Comparison of ENCODE assay signal across 2 cellular contexts in genomic region chr17:48992433-48992832, GRCh38.
TF ChIP-seq lines count a peak whose summit lies in the region.

No MANE protein-coding gene starts in this region.

TF ChIP-seq in HEK293, 187 proteins besides CTCF, POLR2A, EP300 and RAD21:
- no peak for TF ChIP-seq GLIS1 (tag by site-specific recombination; IDR thresholded peaks at IDR 0.05)
- TF ChIP-seq, protein P1, sequence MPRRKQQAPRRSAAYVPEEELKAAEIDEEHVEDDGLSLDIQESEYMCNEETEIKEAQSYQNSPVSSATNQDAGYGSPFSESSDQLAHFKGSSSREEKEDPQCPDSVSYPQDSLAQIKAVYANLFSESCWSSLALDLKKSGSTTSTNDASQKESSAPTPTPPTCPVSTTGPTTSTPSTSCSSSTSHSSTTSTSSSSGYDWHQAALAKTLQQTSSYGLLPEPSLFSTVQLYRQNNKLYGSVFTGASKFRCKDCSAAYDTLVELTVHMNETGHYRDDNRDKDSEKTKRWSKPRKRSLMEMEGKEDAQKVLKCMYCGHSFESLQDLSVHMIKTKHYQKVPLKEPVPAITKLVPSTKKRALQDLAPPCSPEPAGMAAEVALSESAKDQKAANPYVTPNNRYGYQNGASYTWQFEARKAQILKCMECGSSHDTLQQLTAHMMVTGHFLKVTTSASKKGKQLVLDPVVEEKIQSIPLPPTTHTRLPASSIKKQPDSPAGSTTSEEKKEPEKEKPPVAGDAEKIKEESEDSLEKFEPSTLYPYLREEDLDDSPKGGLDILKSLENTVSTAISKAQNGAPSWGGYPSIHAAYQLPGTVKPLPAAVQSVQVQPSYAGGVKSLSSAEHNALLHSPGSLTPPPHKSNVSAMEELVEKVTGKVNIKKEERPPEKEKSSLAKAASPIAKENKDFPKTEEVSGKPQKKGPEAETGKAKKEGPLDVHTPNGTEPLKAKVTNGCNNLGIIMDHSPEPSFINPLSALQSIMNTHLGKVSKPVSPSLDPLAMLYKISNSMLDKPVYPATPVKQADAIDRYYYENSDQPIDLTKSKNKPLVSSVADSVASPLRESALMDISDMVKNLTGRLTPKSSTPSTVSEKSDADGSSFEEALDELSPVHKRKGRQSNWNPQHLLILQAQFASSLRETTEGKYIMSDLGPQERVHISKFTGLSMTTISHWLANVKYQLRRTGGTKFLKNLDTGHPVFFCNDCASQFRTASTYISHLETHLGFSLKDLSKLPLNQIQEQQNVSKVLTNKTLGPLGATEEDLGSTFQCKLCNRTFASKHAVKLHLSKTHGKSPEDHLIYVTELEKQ (tag by site-specific recombination; IDR thresholded peaks at IDR 0.05; ENCODE audit: borderline replicate concordance) = no peak
- no peak for TF ChIP-seq ZNF768 (tag by site-specific recombination; IDR thresholded peaks at IDR 0.05)
- TF ChIP-seq FEZF1 (tag by site-specific recombination; IDR thresholded peaks at IDR 0.05) = peak; percentile 12; the same call in 1 of the 2 replicates
- TF ChIP-seq, protein P2, sequence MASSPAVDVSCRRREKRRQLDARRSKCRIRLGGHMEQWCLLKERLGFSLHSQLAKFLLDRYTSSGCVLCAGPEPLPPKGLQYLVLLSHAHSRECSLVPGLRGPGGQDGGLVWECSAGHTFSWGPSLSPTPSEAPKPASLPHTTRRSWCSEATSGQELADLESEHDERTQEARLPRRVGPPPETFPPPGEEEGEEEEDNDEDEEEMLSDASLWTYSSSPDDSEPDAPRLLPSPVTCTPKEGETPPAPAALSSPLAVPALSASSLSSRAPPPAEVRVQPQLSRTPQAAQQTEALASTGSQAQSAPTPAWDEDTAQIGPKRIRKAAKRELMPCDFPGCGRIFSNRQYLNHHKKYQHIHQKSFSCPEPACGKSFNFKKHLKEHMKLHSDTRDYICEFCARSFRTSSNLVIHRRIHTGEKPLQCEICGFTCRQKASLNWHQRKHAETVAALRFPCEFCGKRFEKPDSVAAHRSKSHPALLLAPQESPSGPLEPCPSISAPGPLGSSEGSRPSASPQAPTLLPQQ (tag by site-specific recombination; IDR thresholded peaks at IDR 0.05) = no peak
- no peak for TF ChIP-seq ZNF610 (tag by site-specific recombination; IDR thresholded peaks at IDR 0.05; ENCODE audit: borderline replicate concordance)
- peak; percentile 43; the same call in 1 of the 2 replicates for TF ChIP-seq PRDM1 (tag by site-specific recombination; IDR thresholded peaks at IDR 0.05)
- TF ChIP-seq ZNF16 (tag by site-specific recombination; IDR thresholded peaks at IDR 0.05; ENCODE audit: low read depth) = no peak
- no peak for TF ChIP-seq ZNF157 (tag by site-specific recombination; IDR thresholded peaks at IDR 0.05)
- TF ChIP-seq ZNF391 (tag by site-specific recombination; IDR thresholded peaks at IDR 0.05; ENCODE audit: borderline replicate concordance, low read depth) = no peak
- TF ChIP-seq RBAK (tag by site-specific recombination; IDR thresholded peaks at IDR 0.05) = no peak
- TF ChIP-seq, protein P3, sequence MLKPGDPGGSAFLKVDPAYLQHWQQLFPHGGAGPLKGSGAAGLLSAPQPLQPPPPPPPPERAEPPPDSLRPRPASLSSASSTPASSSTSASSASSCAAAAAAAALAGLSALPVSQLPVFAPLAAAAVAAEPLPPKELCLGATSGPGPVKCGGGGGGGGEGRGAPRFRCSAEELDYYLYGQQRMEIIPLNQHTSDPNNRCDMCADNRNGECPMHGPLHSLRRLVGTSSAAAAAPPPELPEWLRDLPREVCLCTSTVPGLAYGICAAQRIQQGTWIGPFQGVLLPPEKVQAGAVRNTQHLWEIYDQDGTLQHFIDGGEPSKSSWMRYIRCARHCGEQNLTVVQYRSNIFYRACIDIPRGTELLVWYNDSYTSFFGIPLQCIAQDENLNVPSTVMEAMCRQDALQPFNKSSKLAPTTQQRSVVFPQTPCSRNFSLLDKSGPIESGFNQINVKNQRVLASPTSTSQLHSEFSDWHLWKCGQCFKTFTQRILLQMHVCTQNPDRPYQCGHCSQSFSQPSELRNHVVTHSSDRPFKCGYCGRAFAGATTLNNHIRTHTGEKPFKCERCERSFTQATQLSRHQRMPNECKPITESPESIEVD (tag by site-specific recombination; IDR thresholded peaks at IDR 0.05) = peak; percentile 100
- no peak for TF ChIP-seq ZNF335 (tag by site-specific recombination; conservative IDR thresholded peaks at IDR 0.05)
- TF ChIP-seq ZNF324 (tag by site-specific recombination; IDR thresholded peaks at IDR 0.05) = no peak
- TF ChIP-seq, protein P4, sequence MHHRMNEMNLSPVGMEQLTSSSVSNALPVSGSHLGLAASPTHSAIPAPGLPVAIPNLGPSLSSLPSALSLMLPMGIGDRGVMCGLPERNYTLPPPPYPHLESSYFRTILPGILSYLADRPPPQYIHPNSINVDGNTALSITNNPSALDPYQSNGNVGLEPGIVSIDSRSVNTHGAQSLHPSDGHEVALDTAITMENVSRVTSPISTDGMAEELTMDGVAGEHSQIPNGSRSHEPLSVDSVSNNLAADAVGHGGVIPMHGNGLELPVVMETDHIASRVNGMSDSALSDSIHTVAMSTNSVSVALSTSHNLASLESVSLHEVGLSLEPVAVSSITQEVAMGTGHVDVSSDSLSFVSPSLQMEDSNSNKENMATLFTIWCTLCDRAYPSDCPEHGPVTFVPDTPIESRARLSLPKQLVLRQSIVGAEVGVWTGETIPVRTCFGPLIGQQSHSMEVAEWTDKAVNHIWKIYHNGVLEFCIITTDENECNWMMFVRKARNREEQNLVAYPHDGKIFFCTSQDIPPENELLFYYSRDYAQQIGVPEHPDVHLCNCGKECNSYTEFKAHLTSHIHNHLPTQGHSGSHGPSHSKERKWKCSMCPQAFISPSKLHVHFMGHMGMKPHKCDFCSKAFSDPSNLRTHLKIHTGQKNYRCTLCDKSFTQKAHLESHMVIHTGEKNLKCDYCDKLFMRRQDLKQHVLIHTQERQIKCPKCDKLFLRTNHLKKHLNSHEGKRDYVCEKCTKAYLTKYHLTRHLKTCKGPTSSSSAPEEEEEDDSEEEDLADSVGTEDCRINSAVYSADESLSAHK (tag by site-specific recombination; IDR thresholded peaks at IDR 0.05) = no peak
- no peak for TF ChIP-seq ZNF561 (tag by site-specific recombination; IDR thresholded peaks at IDR 0.05; ENCODE audit: borderline replicate concordance)
- no peak for TF ChIP-seq ZNF558 (tag by site-specific recombination; IDR thresholded peaks at IDR 0.05)
- TF ChIP-seq ZNF549 (tag by site-specific recombination; IDR thresholded peaks at IDR 0.05) = no peak
- no peak for TF ChIP-seq ZNF221 (tag by site-specific recombination; IDR thresholded peaks at IDR 0.05; ENCODE audit: borderline replicate concordance)

TF ChIP-seq in endothelial cell of umbilical vein, 7 proteins besides CTCF, POLR2A, EP300 and RAD21:
- no peak for TF ChIP-seq POLR2AphosphoS5 (IDR thresholded peaks at IDR 0.05; ENCODE audit: insufficient read depth, low read depth, low read length)
- no peak for TF ChIP-seq MYC (IDR thresholded peaks at IDR 0.05; ENCODE audit: low read depth, low read length)
- TF ChIP-seq, protein P5, sequence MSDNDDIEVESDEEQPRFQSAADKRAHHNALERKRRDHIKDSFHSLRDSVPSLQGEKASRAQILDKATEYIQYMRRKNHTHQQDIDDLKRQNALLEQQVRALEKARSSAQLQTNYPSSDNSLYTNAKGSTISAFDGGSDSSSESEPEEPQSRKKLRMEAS (IDR thresholded peaks at IDR 0.05; ENCODE audit: insufficient read depth, insufficient read length) = no peak
- no peak for TF ChIP-seq FOS (IDR thresholded peaks at IDR 0.05; ENCODE audit: borderline replicate concordance, insufficient read depth, low read length)
- no peak for TF ChIP-seq EZH2 (IDR thresholded peaks at IDR 0.05; ENCODE audit: borderline replicate concordance, low read depth, low read length, severe bottlenecking)
- TF ChIP-seq GATA2 (IDR thresholded peaks at IDR 0.05; ENCODE audit: insufficient read depth, insufficient read length, low read depth, low read length) = no peak
- no peak for TF ChIP-seq JUN (IDR thresholded peaks at IDR 0.05; ENCODE audit: borderline replicate concordance, insufficient read depth, insufficient read length, low read depth)
